Comparison of ENCODE assay signal across 1 cellular context in the genomic region with DNA sequence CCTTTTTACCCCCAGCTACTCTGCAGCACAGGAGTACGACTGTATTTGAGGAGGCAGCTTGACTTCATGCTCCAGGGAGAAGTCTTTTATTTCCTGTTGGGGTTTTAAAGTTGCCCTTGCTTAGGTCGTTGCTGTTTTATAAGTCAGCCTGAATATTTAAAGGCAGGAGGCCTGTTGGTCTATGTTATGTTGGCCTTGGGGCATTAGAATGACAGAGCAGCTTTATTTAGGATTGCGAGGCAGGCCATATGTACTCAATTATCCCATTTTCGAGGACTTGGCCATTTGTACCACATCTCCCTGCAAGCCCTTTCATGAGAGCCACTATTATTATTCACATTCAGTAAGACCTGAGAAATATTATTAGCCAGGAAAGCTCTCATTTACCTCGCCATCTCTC.
TF ChIP-seq lines count a peak whose summit lies in the region.

No MANE protein-coding gene starts in this region.

TF ChIP-seq in WTC11, 78 proteins besides CTCF, POLR2A, EP300 and RAD21 (continued from another document):
- TF ChIP-seq E2F4 (CRISPR knock-in tag; IDR thresholded peaks at IDR 0.05; ENCODE audit: borderline replicate concordance, low read depth) (no peak), ZNF281 (CRISPR knock-in tag; IDR thresholded peaks at IDR 0.05) (no peak), EMX1 (CRISPR knock-in tag; IDR thresholded peaks at IDR 0.05) (no peak), ATF1 (CRISPR knock-in tag; IDR thresholded peaks at IDR 0.05) (no peak), JAZF1 (CRISPR knock-in tag; IDR thresholded peaks at IDR 0.05) (no peak), TEAD4 (CRISPR knock-in tag; IDR thresholded peaks at IDR 0.05) (no peak), ZNF219 (CRISPR knock-in tag; IDR thresholded peaks at IDR 0.05; ENCODE audit: borderline replicate concordance) (no peak)
- TF ChIP-seq, protein P1, sequence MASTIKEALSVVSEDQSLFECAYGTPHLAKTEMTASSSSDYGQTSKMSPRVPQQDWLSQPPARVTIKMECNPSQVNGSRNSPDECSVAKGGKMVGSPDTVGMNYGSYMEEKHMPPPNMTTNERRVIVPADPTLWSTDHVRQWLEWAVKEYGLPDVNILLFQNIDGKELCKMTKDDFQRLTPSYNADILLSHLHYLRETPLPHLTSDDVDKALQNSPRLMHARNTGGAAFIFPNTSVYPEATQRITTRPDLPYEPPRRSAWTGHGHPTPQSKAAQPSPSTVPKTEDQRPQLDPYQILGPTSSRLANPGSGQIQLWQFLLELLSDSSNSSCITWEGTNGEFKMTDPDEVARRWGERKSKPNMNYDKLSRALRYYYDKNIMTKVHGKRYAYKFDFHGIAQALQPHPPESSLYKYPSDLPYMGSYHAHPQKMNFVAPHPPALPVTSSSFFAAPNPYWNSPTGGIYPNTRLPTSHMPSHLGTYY (CRISPR knock-in tag; IDR thresholded peaks at IDR 0.05), result no peak
